In the genomic region with DNA sequence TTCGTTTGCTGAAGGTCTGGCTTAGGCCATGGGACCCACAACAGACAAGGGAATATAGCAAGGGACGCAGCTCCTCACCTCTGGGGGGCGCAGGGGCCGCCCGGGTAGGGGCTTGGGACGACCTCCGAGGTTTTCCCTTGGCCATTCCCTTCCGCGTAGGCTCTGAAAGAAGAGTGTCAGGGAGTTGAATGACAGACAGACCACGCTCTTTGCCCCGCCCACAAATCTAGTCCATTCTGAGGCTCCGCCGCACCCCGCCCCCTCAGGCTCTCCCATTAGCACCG, we compare ENCODE assay signal across 9 cellular contexts. TPM values are rescaled to one million over a fixed set of nuclear protein-coding genes. Genes with fewer than 3 reads are reported as not detected.
DNase-seq lines count a peak whose midpoint lies in the region; ATAC-seq, FAIRE-seq and TF ChIP-seq lines count a peak whose summit lies in the region.
"Had no signal": no experiment of that assay in that cellular context is flagged by ENCODE, and none has a peak within 500 bp of the region (broad histone marks: within the 10 kb centered on the region; RNA-seq: fewer than 3 reads in every experiment).

No MANE protein-coding gene starts in this region.

- H3K4me2 ChIP-seq in K562 (ENCODE audit: insufficient read depth, low read length) (peak overlapping the region; percentile 86), smooth muscle cell (peak overlapping the region; percentile 92)

- no peak overlapping the region for H3K4me3 Mint-ChIP-seq in natural killer cell treated with Interleukin-12 subunit alpha and Interleukin-12 subunit beta and Interleukin-15 and Interleukin-18, amount 100 ng/mL, for 72 hours

- intact Hi-C loops in K562 (cut with micrococcal nuclease) = loop anchor here (5.0 kb wide), 1 partner anchor 57 kb away; no protein-coding TSS in a partner anchor

- H3K36me3 ChIP-seq in HEK293 (ENCODE audit: control insufficient read depth in 2 of 2, insufficient read depth in 1 of 2, low read length in 2 of 2) (no peaks in the 10 kb centered on the region), K562 (ENCODE audit: control insufficient read depth, insufficient read depth, low read length) (no peaks in the 10 kb centered on the region), kidney epithelial cell (ENCODE audit: control insufficient read depth, insufficient read depth, low read length) (no peaks in the 10 kb centered on the region), smooth muscle cell (ENCODE audit: low read depth) (no peaks in the 10 kb centered on the region)

- peaks cover 20% of the 10 kb centered on the region for H3K36me3 Mint-ChIP-seq in natural killer cell treated with Interleukin-12 subunit alpha and Interleukin-12 subunit beta and Interleukin-15 and Interleukin-18, amount 100 ng/mL, for 72 hours

- TF ChIP-seq EP300 in K562 (IDR thresholded peaks at IDR 0.05; ENCODE audit: low read length) = no peak

- H3K79me2 ChIP-seq in K562 (ENCODE audit: control insufficient read depth, insufficient read depth, low read length) (no peaks in the 10 kb centered on the region), smooth muscle cell (ENCODE audit: low read depth) (peaks cover 7% of the 10 kb centered on the region)

- H3K4me3 ChIP-seq in HEK293 (ENCODE audit: low read depth, low read length) (peak overlapping the region; percentile 29), K562 (peak overlapping the region; percentile 38), kidney epithelial cell (ENCODE audit: low read depth, low read length) (peak overlapping the region; percentile 42), smooth muscle cell (peak overlapping the region; percentile 55)

- no TSS peak for BruUV-seq in K562 (replicated peaks; lab: Mats Ljungman, UMichigan)

- H3K9me3 ChIP-seq in HEK293 (ENCODE audit: control insufficient read depth, insufficient read depth, low read depth, low read length) (no peaks in the 10 kb centered on the region), K562 (replicated peaks; ENCODE audit: control insufficient read depth, insufficient read depth, low read depth, low read length) (no peaks in the 10 kb centered on the region), smooth muscle cell (replicated peaks; ENCODE audit: low read depth) (no peaks in the 10 kb centered on the region)

- H3K9ac ChIP-seq in K562 (ENCODE audit: insufficient read depth in 1 of 2, low read depth in 2 of 2, low read length in 2 of 2) (peak overlapping the region; percentile 68 to 89), smooth muscle cell (ENCODE audit: low read depth) (peak overlapping the region; percentile 61)

- TF ChIP-seq RAD21 in K562 (CRISPR knock-in tag; conservative IDR thresholded peaks at IDR 0.05 in 1 of 2, IDR thresholded peaks at IDR 0.05 in 1 of 2) = peak in 1 of 2 experiments; percentile 22; a peak in 2 of 4 replicates

- H3K27ac Mint-ChIP-seq in natural killer cell treated with Interleukin-12 subunit alpha and Interleukin-12 subunit beta and Interleukin-15 and Interleukin-18, amount 100 ng/mL, for 72 hours = no peak overlapping the region

- ATAC-seq in K562 = no peak
- ATAC-seq in natural killer cell treated with Interleukin-12 subunit alpha and Interleukin-12 subunit beta and Interleukin-15 and Interleukin-18, amount 100 ng/mL, for 72 hours = no peak
- ATAC-seq in GM21619 (IDR thresholded peaks at IDR 0.05; ENCODE audit: unreplicated experiment) = no peak

- H3F3A ChIP-seq in smooth muscle cell (ENCODE audit: low read depth) = no peaks in the 10 kb centered on the region

- POLR2A ChIA-PET in HEK293 (lab: Yijun Ruan, JAX) = interaction anchor here (4.2 kb wide), 1 partner anchor 11 kb away, joined by 82 read pairs; a partner anchor contains a TSS
- POLR2A ChIA-PET in K562 (lab: Yijun Ruan, JAX) = interaction anchor here (0.9 to 3.3 kb wide), 2 partner anchors 10 to 204 kb away, joined by 5 to 32 read pairs; a partner anchor contains a TSS

- DNase-seq in K562 (ENCODE audit: extremely low read depth in 1 of 4, low spot score in 3 of 4) (no peak), kidney epithelial cell (ENCODE audit: low read depth) (no peak), smooth muscle cell (lab: John Stamatoyannopoulos, UW; ENCODE audit: unreplicated experiment) (no peak), NCI-H1930 (lab: John Stamatoyannopoulos, UW) (no peak), GM10266 (ENCODE audit: extremely low spot score) (no peak)
- no peak for DNase-seq in natural killer cell treated with Interleukin-12 subunit alpha and Interleukin-12 subunit beta and Interleukin-15 and Interleukin-18, amount 100 ng/mL, for 72 hours (ENCODE audit: low spot score)
- DNase-seq: activated gamma-delta T cell treated with Interleukin-2 at 50 U/mL for 16 hours had no signal

- H3K4me1 ChIP-seq in HEK293 (ENCODE audit: control insufficient read depth, insufficient read depth, low read length) (no peaks in the 10 kb centered on the region), K562 (replicated peaks in 1 of 2; ENCODE audit: control insufficient read depth in 2 of 2, insufficient read depth in 2 of 2, low read length in 2 of 2) (peaks cover 0 to 30% of the 10 kb centered on the region in 2 experiments; a peak in 3 of 5 replicates), smooth muscle cell (ENCODE audit: low read depth) (no peaks in the 10 kb centered on the region)

- H3K27me3 ChIP-seq in K562 (ENCODE audit: control insufficient read depth in 2 of 2, insufficient read depth in 2 of 2, low read length in 2 of 2) (peaks cover 0 to 8% of the 10 kb centered on the region in 2 experiments; a peak in 2 of 5 replicates), kidney epithelial cell (ENCODE audit: control insufficient read depth, insufficient read depth, low read length) (no peaks in the 10 kb centered on the region), smooth muscle cell (ENCODE audit: low read depth) (no peaks in the 10 kb centered on the region)

- peaks cover 11 to 25% of the 10 kb centered on the region in 2 donors for H3K4me1 Mint-ChIP-seq in natural killer cell treated with Interleukin-12 subunit alpha and Interleukin-12 subunit beta and Interleukin-15 and Interleukin-18, amount 100 ng/mL, for 72 hours (ENCODE audit: low read depth in 2 of 2)

- in situ Hi-C loops in K562 (cut with MboI) = no loop called here

- CTCF ChIA-PET in HEK293 (lab: Yijun Ruan, JAX) (interaction anchor here (0.9 to 1.5 kb wide), 7 partner anchors 9 to 376 kb away, joined by 3 to 11 read pairs (median 3); a partner anchor contains a TSS), K562 (lab: Yijun Ruan, JAX; ENCODE audit: low intra/inter-chr PET ratio) (no interaction called here)

- H3K27me3 Mint-ChIP-seq in natural killer cell treated with Interleukin-12 subunit alpha and Interleukin-12 subunit beta and Interleukin-15 and Interleukin-18, amount 100 ng/mL, for 72 hours = no peaks in the 10 kb centered on the region

- no peaks in the 10 kb centered on the region for H4K20me1 ChIP-seq in K562 (replicated peaks; ENCODE audit: control insufficient read depth, insufficient read depth, low read length)
- peaks cover 14% of the 10 kb centered on the region for H4K20me1 ChIP-seq in smooth muscle cell (ENCODE audit: low read depth)

- H3K27ac ChIP-seq in HEK293 (ENCODE audit: extremely low read depth, low read depth, low read length) (no peak overlapping the region), K562 (ENCODE audit: extremely low read depth, low read depth, low read length) (peak overlapping the region; percentile 71), smooth muscle cell (ENCODE audit: low read depth) (peak overlapping the region; percentile 72)

- peak overlapping the region; percentile 89 for H2AFZ ChIP-seq in K562 (ENCODE audit: low read depth, low read length)
- H2AFZ ChIP-seq in smooth muscle cell (ENCODE audit: low read depth) = peak overlapping the region; percentile 94

- no peaks in the 10 kb centered on the region for H3K9me1 ChIP-seq in K562 (ENCODE audit: control insufficient read depth, insufficient read depth, low read length)

- no peak for FAIRE-seq in K562 (lab: Jason Lieb, UNC)

- peak; percentile 11; the same call in 1 of the 2 replicates for TF ChIP-seq POLR2A in K562 (conservative IDR thresholded peaks at IDR 0.05)

- WGBS in K562 (ENCODE audit: insufficient coverage, low coverage, missing lambda C conversion rate) = under 1% methylated on average over 15 of the region's 15 CpGs
- WGBS in smooth muscle cell (ENCODE audit: low lambda C conversion rate) = 2% methylated on average over 12 of the region's 15 CpGs

- H3K9me3 Mint-ChIP-seq in natural killer cell treated with Interleukin-12 subunit alpha and Interleukin-12 subunit beta and Interleukin-15 and Interleukin-18, amount 100 ng/mL, for 72 hours = no peaks in the 10 kb centered on the region

- peak; percentile 90 for TF ChIP-seq CTCF in HEK293 (tag by site-specific recombination; IDR thresholded peaks at IDR 0.05)
- peak; percentile 18 to 47 (median 39); a peak in 5 of 6 replicates for TF ChIP-seq CTCF in K562 (IDR thresholded peaks at IDR 0.05 in 2 of 3, conservative IDR thresholded peaks at IDR 0.05 in 1 of 3; ENCODE audit: insufficient read depth in 2 of 3, low read depth in 1 of 3, low read length in 3 of 3)
- peak; percentile 11 for TF ChIP-seq CTCF in kidney epithelial cell (IDR thresholded peaks at IDR 0.05; ENCODE audit: insufficient read depth, low read length, poor library complexity, severe bottlenecking)
- TF ChIP-seq CTCF in smooth muscle cell (IDR thresholded peaks at IDR 0.05; ENCODE audit: borderline replicate concordance, insufficient read depth, poor library complexity, severe bottlenecking) = peak; percentile 22
- no peak for TF ChIP-seq CTCF in GM10266 (IDR thresholded peaks at IDR 0.05; ENCODE audit: control insufficient read depth, insufficient read depth, low read depth, missing control alignments)

RNA-seq across cellular contexts. Expression of a gene that starts 11.4 kb away (rescaled TPM):
- 2.9 and 6.1 TPM in 2 replicates for total RNA-seq in K562 (2011; cell fraction: chromatin; rRNA removed; ENCODE audit: low replicate concordance)
- 8.3 and 10.9 TPM in 2 replicates for total RNA-seq in K562 (2011; cell fraction: nucleolus; rRNA removed)
- 6.6 and 9.3 TPM in 2 replicates for total RNA-seq in K562 (2011; cell fraction: nucleoplasm; rRNA removed)
- 3.8 and 11.0 TPM in 2 replicates for total RNA-seq in K562 (2014; rRNA removed)
- not detected in 2 replicates for total RNA-seq in K562 (2014; rRNA removed; fragmentation: Illumina TruSeq; extraction: Trizol)
- 2.0 and 3.0 TPM in 2 replicates for total RNA-seq in K562 (2015; rRNA removed; fragmentation: Illumina TruSeq; extraction: Trizol)
- total RNA-seq in K562 (2021) = 25.8 and 27.2 TPM in 2 replicates
- polyA plus RNA-seq in K562 (2011; rRNA removed) = 1.7 and 4.2 TPM in 2 replicates
- 1.6 and 7.1 TPM in 2 replicates for polyA plus RNA-seq in K562 (2011; cell fraction: cytosol; rRNA removed)
- polyA plus RNA-seq in K562 (2011; cell fraction: nucleus; rRNA removed) = 10.5 and 20.0 TPM in 2 replicates
- 15.2 and 17.6 TPM in 2 replicates for polyA plus RNA-seq in K562 (2012)
- polyA plus RNA-seq in K562 (2014; fragmentation: Illumina TruSeq; extraction: Trizol) = 2.2 and 10.2 TPM in 2 replicates
- polyA plus RNA-seq in K562 (2014; fragmentation: Nextera tagmentation; extraction: Ambion mirVana) = under 1 TPM in 1 of 2 experiments, not detected in 1; 0.03 TPM
- 15.6 and 16.0 TPM in 2 replicates for polyA plus RNA-seq in K562 (2014; rRNA removed)
- 0.46 and 0.84 TPM in 2 replicates for polyA minus RNA-seq in K562 (2011; rRNA and poly(A)+ RNA removed)
- 12.5 and 17.9 TPM in 2 replicates for polyA minus RNA-seq in K562 (2011; cell fraction: cytosol; rRNA and poly(A)+ RNA removed)
- polyA minus RNA-seq in K562 (2011; cell fraction: nucleus; rRNA and poly(A)+ RNA removed) = 3.4 and 4.2 TPM in 2 replicates
- total RNA-seq in kidney epithelial cell = 5.2 and 15.0 TPM in 2 replicates
- 1.3 and 10.2 TPM in 2 replicates for total RNA-seq in smooth muscle cell
- 33.0 and 42.4 TPM in 2 replicates for polyA plus RNA-seq in smooth muscle cell
- total RNA-seq in natural killer cell treated with Interleukin-12 subunit alpha and Interleukin-12 subunit beta and Interleukin-15 and Interleukin-18, amount 100 ng/mL, for 72 hours = 10 to 100 TPM; 15.5 to 16.8 TPM

RNA-seq across cellular contexts. Expression of a gene that starts 22.9 kb away (rescaled TPM):
- 0.69 TPM in 1 of 2 replicates, not detected in the other for total RNA-seq in K562 (2011; cell fraction: chromatin; rRNA removed; ENCODE audit: low replicate concordance)
- 0.39 TPM in 1 of 2 replicates, not detected in the other for total RNA-seq in K562 (2011; cell fraction: nucleolus; rRNA removed)
- not detected in 2 replicates for total RNA-seq in K562 (2011; cell fraction: nucleoplasm; rRNA removed)
- 0.05 TPM in 1 of 2 replicates, not detected in the other for total RNA-seq in K562 (2014; rRNA removed)
- not detected in 2 replicates for total RNA-seq in K562 (2014; rRNA removed; fragmentation: Illumina TruSeq; extraction: Trizol)
- not detected in 2 replicates for total RNA-seq in K562 (2015; rRNA removed; fragmentation: Illumina TruSeq; extraction: Trizol)
- total RNA-seq in K562 (2021) = 0.09 and 0.11 TPM in 2 replicates
- polyA plus RNA-seq in K562 (2011; rRNA removed) = not detected in 2 replicates
- not detected in 2 replicates for polyA plus RNA-seq in K562 (2011; cell fraction: cytosol; rRNA removed)
- 0.26 TPM in 1 of 2 replicates, not detected in the other for polyA plus RNA-seq in K562 (2011; cell fraction: nucleus; rRNA removed)
- 0.08 TPM in 1 of 2 replicates, not detected in the other for polyA plus RNA-seq in K562 (2012)
- 0.07 TPM in 1 of 2 replicates, not detected in the other for polyA plus RNA-seq in K562 (2014; fragmentation: Illumina TruSeq; extraction: Trizol)
- polyA plus RNA-seq in K562 (2014; fragmentation: Nextera tagmentation; extraction: Ambion mirVana) = not detected
- polyA plus RNA-seq in K562 (2014; rRNA removed) = not detected in 2 replicates
- polyA minus RNA-seq in K562 (2011; rRNA and poly(A)+ RNA removed) = not detected in 2 replicates
- not detected in 2 replicates for polyA minus RNA-seq in K562 (2011; cell fraction: cytosol; rRNA and poly(A)+ RNA removed)
- not detected in 2 replicates for polyA minus RNA-seq in K562 (2011; cell fraction: nucleus; rRNA and poly(A)+ RNA removed)
- 0.50 TPM in 1 of 2 replicates, not detected in the other for total RNA-seq in kidney epithelial cell
- not detected in 2 replicates for total RNA-seq in smooth muscle cell
- polyA plus RNA-seq in smooth muscle cell = 0.18 and 0.74 TPM in 2 replicates
- 1 to 10 TPM; 1.5 to 2.0 TPM for total RNA-seq in natural killer cell treated with Interleukin-12 subunit alpha and Interleukin-12 subunit beta and Interleukin-15 and Interleukin-18, amount 100 ng/mL, for 72 hours

RNA-seq across cellular contexts. Expression of a gene that starts 51.9 kb away (rescaled TPM):
- total RNA-seq in K562 (2011; cell fraction: chromatin; rRNA removed; ENCODE audit: low replicate concordance) = 5.4 and 19.9 TPM in 2 replicates
- 7.4 and 10.8 TPM in 2 replicates for total RNA-seq in K562 (2011; cell fraction: nucleolus; rRNA removed)
- total RNA-seq in K562 (2011; cell fraction: nucleoplasm; rRNA removed) = 7.2 and 14.7 TPM in 2 replicates
- total RNA-seq in K562 (2014; rRNA removed) = 2.0 and 5.7 TPM in 2 replicates
- total RNA-seq in K562 (2014; rRNA removed; fragmentation: Illumina TruSeq; extraction: Trizol) = 2.6 and 2.8 TPM in 2 replicates
- total RNA-seq in K562 (2015; rRNA removed; fragmentation: Illumina TruSeq; extraction: Trizol) = 8.1 and 9.4 TPM in 2 replicates
- 4.5 and 6.0 TPM in 2 replicates for total RNA-seq in K562 (2021)
- polyA plus RNA-seq in K562 (2011; rRNA removed) = 3.5 and 8.1 TPM in 2 replicates
- 4.3 and 17.3 TPM in 2 replicates for polyA plus RNA-seq in K562 (2011; cell fraction: cytosol; rRNA removed)
- 5.6 and 11.4 TPM in 2 replicates for polyA plus RNA-seq in K562 (2011; cell fraction: nucleus; rRNA removed)
- polyA plus RNA-seq in K562 (2012) = 10.8 and 26.9 TPM in 2 replicates
- polyA plus RNA-seq in K562 (2014; fragmentation: Illumina TruSeq; extraction: Trizol) = 5.3 and 5.6 TPM in 2 replicates
- polyA plus RNA-seq in K562 (2014; fragmentation: Nextera tagmentation; extraction: Ambion mirVana) = under 1 TPM; 0.78 to 0.82 TPM
- 3.0 and 4.3 TPM in 2 replicates for polyA plus RNA-seq in K562 (2014; rRNA removed)
- polyA minus RNA-seq in K562 (2011; rRNA and poly(A)+ RNA removed) = 3.7 and 10.6 TPM in 2 replicates
- 5.9 and 10.6 TPM in 2 replicates for polyA minus RNA-seq in K562 (2011; cell fraction: cytosol; rRNA and poly(A)+ RNA removed)
- 6.1 and 9.4 TPM in 2 replicates for polyA minus RNA-seq in K562 (2011; cell fraction: nucleus; rRNA and poly(A)+ RNA removed)
- total RNA-seq in kidney epithelial cell = 0.08 and 0.21 TPM in 2 replicates
- 0.22 TPM in 1 of 2 replicates, not detected in the other for total RNA-seq in smooth muscle cell
- 1.4 and 4.1 TPM in 2 replicates for polyA plus RNA-seq in smooth muscle cell
- 100 to 1,000 TPM; 216 to 232 TPM for total RNA-seq in natural killer cell treated with Interleukin-12 subunit alpha and Interleukin-12 subunit beta and Interleukin-15 and Interleukin-18, amount 100 ng/mL, for 72 hours

Comparison
In these comparisons a context has a peak if more than half of its experiments do, and no peak if none do; other contexts are left out.
1. RNA of a gene that starts 51.9 kb away (total RNA-seq): 216 to 232 TPM in natural killer cell treated with Interleukin-12 subunit alpha and Interleukin-12 subunit beta and Interleukin-15 and Interleukin-18, amount 100 ng/mL, for 72 hours; 2.0 to 19.9 TPM in K562, 0.08 to 0.21 TPM in kidney epithelial cell and 0.22 TPM in smooth muscle cell; every median in the first group is over 10 times any median in the second.
2. Peak in every context shown above with its lines, with median percentiles within 50 percentile points of each other: H3K4me3 ChIP-seq.